In genomic region chr2:235471186-235471747, GRCh38 we compare ENCODE assay signal across 20 cellular contexts.
"Had no signal": no experiment of that assay in that cellular context is flagged by ENCODE, and none has a peak within 500 bp of the region (broad histone marks: within the 10 kb centered on the region; RNA-seq: fewer than 3 reads in every experiment).

No MANE protein-coding gene starts in this region.

- H3K36me3 Mint-ChIP-seq: memory B cell; mesothelial cell of epicardium; natural killer cell treated with Interleukin-12 subunit alpha and Interleukin-12 subunit beta and Interleukin-15 and Interleukin-18, amount 100 ng/mL, for 72 hours; neural progenitor cell had no signal

- H2AFZ ChIP-seq: neural progenitor cell had no signal

- H3K27ac Mint-ChIP-seq: memory B cell; mesothelial cell of epicardium; natural killer cell treated with Interleukin-12 subunit alpha and Interleukin-12 subunit beta and Interleukin-15 and Interleukin-18, amount 100 ng/mL, for 72 hours; neural progenitor cell had no signal

- H3K27ac ChIP-seq: epithelial cell of prostate, esophagus muscularis mucosa, gastrocnemius medialis, heart right ventricle, left ventricle myocardium inferior, lower lobe of right lung, neural progenitor cell, ovary, right atrium auricular region had no signal

- H3K9me3 ChIP-seq: esophagus muscularis mucosa, lower lobe of right lung, ovary had no signal

- ATAC-seq: gastrocnemius medialis, heart right ventricle, lower lobe of right lung had no signal

- H3K4me1 Mint-ChIP-seq: memory B cell, mesothelial cell of epicardium had no signal

- FAIRE-seq: keratinocyte, small intestine had no signal

- H3K4me3 ChIP-seq: esophagus muscularis mucosa, gastrocnemius medialis, heart right ventricle, left ventricle myocardium inferior, lower lobe of right lung, neural progenitor cell, ovary, right atrium auricular region had no signal

- H3K27me3 ChIP-seq: esophagus muscularis mucosa, gastrocnemius medialis, neural progenitor cell, ovary, right atrium auricular region had no signal

- DNase-seq: effector memory CD4-positive, alpha-beta T cell; gastrocnemius medialis; heart right ventricle; hypothalamus; left ventricle myocardium inferior; lower lobe of right lung; nucleus accumbens; ovary; small intestine; stimulated activated CD4-positive, alpha-beta T cell treated with anti-CD3 and anti-CD28 coated beads, Interleukin-12 subunit alpha, Interleukin-12 subunit beta, amount 100 ng/mL, for 4 hours; stimulated activated naive CD4-positive, alpha-beta T cell treated with Interleukin-2 at 50 U/mL for 16 hours; trophoblast cell had no signal

- H3K4me2 ChIP-seq: neural progenitor cell had no signal

- H3K4me3 Mint-ChIP-seq: memory B cell; mesothelial cell of epicardium; natural killer cell treated with Interleukin-12 subunit alpha and Interleukin-12 subunit beta and Interleukin-15 and Interleukin-18, amount 100 ng/mL, for 72 hours; neural progenitor cell had no signal

- H3K9me3 Mint-ChIP-seq: natural killer cell treated with Interleukin-12 subunit alpha and Interleukin-12 subunit beta and Interleukin-15 and Interleukin-18, amount 100 ng/mL, for 72 hours had no signal

- H3K36me3 ChIP-seq: esophagus muscularis mucosa, gastrocnemius medialis, heart right ventricle, left ventricle myocardium inferior, lower lobe of right lung, neural progenitor cell, ovary, right atrium auricular region had no signal
